ENCODE assay signal across 15 cellular contexts in the genomic region with DNA sequence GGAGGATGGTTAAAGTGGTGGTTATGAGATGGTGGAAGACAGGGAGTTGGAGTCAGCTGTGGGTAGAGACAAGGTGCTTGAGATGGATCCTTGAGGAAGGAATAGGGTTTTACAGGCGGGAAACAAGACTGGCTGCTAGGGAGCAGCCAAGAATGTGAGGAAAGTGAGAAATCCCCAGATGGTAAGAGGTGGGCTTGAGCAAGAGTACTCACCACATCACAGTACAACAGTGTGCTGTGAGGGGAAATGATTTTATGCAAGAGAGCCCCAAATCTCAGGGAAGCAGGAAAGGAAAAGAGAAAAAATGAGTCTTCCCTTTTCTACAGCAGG. TPM values are rescaled to one million over a fixed set of nuclear protein-coding genes. Genes with fewer than 3 reads are reported as not detected.
DNase-seq lines count a peak whose midpoint lies in the region; ATAC-seq, FAIRE-seq and TF ChIP-seq lines count a peak whose summit lies in the region.
"Had no signal": no experiment of that assay in that cellular context is flagged by ENCODE, and none has a peak within 500 bp of the region (broad histone marks: within the 10 kb centered on the region; RNA-seq: fewer than 3 reads in every experiment).

No MANE protein-coding gene starts in this region.

- no peaks in the 10 kb centered on the region for H3K27me3 Mint-ChIP-seq in activated CD4-positive, alpha-beta T cell treated with anti-CD3 and anti-CD28 coated beads, Interleukin-2, amount 10 ng/mL, durations not matched to agents 24 days and 14 days
- no peaks in the 10 kb centered on the region for H3K27me3 Mint-ChIP-seq in activated CD4-positive, alpha-beta memory T cell treated with anti-CD3 and anti-CD28 coated beads for 36 hours
- H3K27me3 Mint-ChIP-seq in stimulated activated memory B cell treated with anti-CD40 and anti-IgM and Interleukin-4, amounts not matched to agents 10 μg/mL and 1 μg/mL and 100 μg/mL, for 72 hours = no peaks in the 10 kb centered on the region

- TF ChIP-seq CTCF in esophagus muscularis mucosa (IDR thresholded peaks at IDR 0.05) = no peak

- H3K4me3 Mint-ChIP-seq in activated CD4-positive, alpha-beta T cell treated with anti-CD3 and anti-CD28 coated beads, Interleukin-2, amount 10 ng/mL, durations not matched to agents 24 days and 14 days = peak overlapping the region; percentile 14
- H3K4me3 Mint-ChIP-seq in activated CD4-positive, alpha-beta memory T cell treated with anti-CD3 and anti-CD28 coated beads for 36 hours = peak overlapping the region; percentile 20
- H3K4me3 Mint-ChIP-seq in stimulated activated memory B cell treated with anti-CD40 and anti-IgM and Interleukin-4, amounts not matched to agents 10 μg/mL and 1 μg/mL and 100 μg/mL, for 72 hours = peak overlapping the region; percentile 25

- H3K4me3 ChIP-seq in esophagus muscularis mucosa = no peak overlapping the region
- H3K4me3 ChIP-seq: A549, cardiac muscle cell had no signal

- H3K36me3 ChIP-seq in esophagus muscularis mucosa = peaks cover 6 to 52% (median 50%) of the 10 kb centered on the region in 4 donors

- no peak for FAIRE-seq in RCC 7860 (lab: Jason Lieb, UNC)
- FAIRE-seq: A549 had no signal

- no peaks in the 10 kb centered on the region for H3K9me3 ChIP-seq in esophagus muscularis mucosa
- H3K9me3 ChIP-seq: A549 had no signal

- peak overlapping the region; percentile 91 to 95 (median 93) for H3K27ac ChIP-seq in esophagus muscularis mucosa (replicated peaks in 1 of 4)

- peaks cover 80 to 97% (median 94%) of the 10 kb centered on the region in 4 donors for H3K4me1 ChIP-seq in esophagus muscularis mucosa

- H3K36me3 Mint-ChIP-seq in activated CD4-positive, alpha-beta T cell treated with anti-CD3 and anti-CD28 coated beads, Interleukin-2, amount 10 ng/mL, durations not matched to agents 24 days and 14 days (ENCODE audit: low read depth) = peaks cover 45% of the 10 kb centered on the region
- H3K36me3 Mint-ChIP-seq in activated CD4-positive, alpha-beta memory T cell treated with anti-CD3 and anti-CD28 coated beads for 36 hours = peaks cover 18% of the 10 kb centered on the region
- H3K36me3 Mint-ChIP-seq in stimulated activated memory B cell treated with anti-CD40 and anti-IgM and Interleukin-4, amounts not matched to agents 10 μg/mL and 1 μg/mL and 100 μg/mL, for 72 hours = peaks cover 47% of the 10 kb centered on the region

- CTCF ChIA-PET in activated CD4-positive, alpha-beta memory T cell treated with anti-CD3 and anti-CD28 coated beads for 36 hours (lab: Charles Lee) = interaction anchor here (1.2 to 2.2 kb wide), 4 partner anchors 8 to 63 kb away, joined by 3 to 12 read pairs (median 6); partner anchors contain the start of genes C12orf57 and RNU7-1

- 91% methylated on average over 1 of the region's 1 CpG for WGBS in esophagus muscularis mucosa

- peaks cover 55% of the 10 kb centered on the region for H3K4me1 Mint-ChIP-seq in activated CD4-positive, alpha-beta T cell treated with anti-CD3 and anti-CD28 coated beads, Interleukin-2, amount 10 ng/mL, durations not matched to agents 24 days and 14 days
- H3K4me1 Mint-ChIP-seq in activated CD4-positive, alpha-beta memory T cell treated with anti-CD3 and anti-CD28 coated beads for 36 hours (ENCODE audit: low read depth) = peaks cover 56% of the 10 kb centered on the region
- H3K4me1 Mint-ChIP-seq in stimulated activated memory B cell treated with anti-CD40 and anti-IgM and Interleukin-4, amounts not matched to agents 10 μg/mL and 1 μg/mL and 100 μg/mL, for 72 hours = peaks cover 66% of the 10 kb centered on the region

- no peak for DNase-seq in activated CD4-positive, alpha-beta T cell treated with anti-CD3 and anti-CD28 coated beads, Interleukin-2, amount 10 ng/mL, durations not matched to agents 24 days and 14 days
- DNase-seq in activated CD4-positive, alpha-beta T cell treated with anti-CD3 and anti-CD28 coated beads, Interleukin-2, amount 50 U/mL, for 4 hours = no peak
- DNase-seq in activated CD4-positive, alpha-beta memory T cell treated with anti-CD3 and anti-CD28 coated beads for 36 hours = no peak
- no peak for DNase-seq in esophagus muscularis mucosa (ENCODE audit: extremely low spot score)
- DNase-seq in HK-2 (ENCODE audit: unreplicated experiment) = no peak
- DNase-seq in RCC 7860 (ENCODE audit: low spot score) = no peak
- DNase-seq in left colon = no peak
- DNase-seq: head of caudate nucleus; Right ventricle myocardium superior; stimulated activated CD4-positive, alpha-beta T cell treated with anti-CD3 and anti-CD28 coated beads, Interleukin-12 subunit alpha, Interleukin-12 subunit beta, amount 100 ng/mL, for 4 hours had no signal

- no peak for TF ChIP-seq POLR2A in esophagus muscularis mucosa (IDR thresholded peaks at IDR 0.05; ENCODE audit: low read depth)

- POLR2A ChIA-PET in activated CD4-positive, alpha-beta memory T cell treated with anti-CD3 and anti-CD28 coated beads for 36 hours (lab: Charles Lee) = interaction anchor here (1.5 to 3.1 kb wide), 2 partner anchors 9 to 10 kb away, joined by 9 to 33 read pairs; partner anchors contain the start of genes C12orf57 and RNU7-1

- H3K27ac Mint-ChIP-seq in activated CD4-positive, alpha-beta T cell treated with anti-CD3 and anti-CD28 coated beads, Interleukin-2, amount 10 ng/mL, durations not matched to agents 24 days and 14 days = peak overlapping the region; percentile 99
- peak overlapping the region; percentile 46 for H3K27ac Mint-ChIP-seq in activated CD4-positive, alpha-beta memory T cell treated with anti-CD3 and anti-CD28 coated beads for 36 hours
- peak overlapping the region; percentile 65 for H3K27ac Mint-ChIP-seq in stimulated activated memory B cell treated with anti-CD40 and anti-IgM and Interleukin-4, amounts not matched to agents 10 μg/mL and 1 μg/mL and 100 μg/mL, for 72 hours

- intact Hi-C loops in activated CD4-positive, alpha-beta T cell treated with anti-CD3 and anti-CD28 coated beads, Interleukin-2, amount 10 ng/mL, durations not matched to agents 24 days and 14 days (cut with micrococcal nuclease) = loop anchor here (5.0 kb wide), 1 partner anchor 63 kb away; the partner anchor contains the start of gene SPSB2
- intact Hi-C loops in activated CD4-positive, alpha-beta memory T cell treated with anti-CD3 and anti-CD28 coated beads for 36 hours (cut with micrococcal nuclease) = no loop called here
- intact Hi-C loops in esophagus muscularis mucosa (cut with DNase I) = no loop called here
- intact Hi-C loops in left colon (cut with DNase I, micrococcal nuclease) = no loop called here

- no peaks in the 10 kb centered on the region for H3K9me3 Mint-ChIP-seq in activated CD4-positive, alpha-beta T cell treated with anti-CD3 and anti-CD28 coated beads, Interleukin-2, amount 10 ng/mL, durations not matched to agents 24 days and 14 days
- H3K9me3 Mint-ChIP-seq in activated CD4-positive, alpha-beta memory T cell treated with anti-CD3 and anti-CD28 coated beads for 36 hours = no peaks in the 10 kb centered on the region
- H3K9me3 Mint-ChIP-seq in stimulated activated memory B cell treated with anti-CD40 and anti-IgM and Interleukin-4, amounts not matched to agents 10 μg/mL and 1 μg/mL and 100 μg/mL, for 72 hours = no peaks in the 10 kb centered on the region

- no peaks in the 10 kb centered on the region for H3K27me3 ChIP-seq in esophagus muscularis mucosa
- H3K27me3 ChIP-seq: cardiac muscle cell had no signal

- ATAC-seq in stimulated activated memory B cell treated with anti-CD40 and anti-IgM and Interleukin-4, amounts not matched to agents 10 μg/mL and 1 μg/mL and 100 μg/mL, for 72 hours = no peak
- no peak for ATAC-seq in left colon
- ATAC-seq: A549 had no signal

- no peak for TF ChIP-seq EP300 in esophagus muscularis mucosa (IDR thresholded peaks at IDR 0.05)

RNA-seq across cellular contexts. Expression of gene ATN1, which starts 7.4 kb away (rescaled TPM):
- 61.6 and 66.8 TPM in 2 replicates for total RNA-seq in activated CD4-positive, alpha-beta T cell treated with anti-CD3 and anti-CD28 coated beads, Interleukin-2, amount 10 ng/mL, durations not matched to agents 24 days and 14 days
- total RNA-seq in activated CD4-positive, alpha-beta memory T cell treated with anti-CD3 and anti-CD28 coated beads for 36 hours = 10 to 100 TPM; 34.8 to 37.8 TPM
- total RNA-seq in esophagus muscularis mucosa (100 to 1,000 TPM in 2 of 4 donors, 10 to 100 TPM in 2; 72.2 to 163 (median 92.4) TPM), left colon (10 to 100 TPM; 64.6 to 78.9 TPM)

RNA-seq across cellular contexts. Expression of gene RNU7-1, which starts 8.4 kb away (rescaled TPM):
- not detected in 2 replicates for total RNA-seq in activated CD4-positive, alpha-beta T cell treated with anti-CD3 and anti-CD28 coated beads, Interleukin-2, amount 10 ng/mL, durations not matched to agents 24 days and 14 days
- not detected for total RNA-seq in activated CD4-positive, alpha-beta memory T cell treated with anti-CD3 and anti-CD28 coated beads for 36 hours
- total RNA-seq in esophagus muscularis mucosa = not detected
- total RNA-seq in left colon = not detected
- total RNA-seq: cardiac muscle cell, M059J, mononuclear cell, Right ventricle myocardium superior had no signal

RNA-seq across cellular contexts. Expression of gene C12orf57, which starts 8.6 kb away (rescaled TPM):
- 168 and 174 TPM in 2 replicates for total RNA-seq in activated CD4-positive, alpha-beta T cell treated with anti-CD3 and anti-CD28 coated beads, Interleukin-2, amount 10 ng/mL, durations not matched to agents 24 days and 14 days
- 100 to 1,000 TPM; 257 to 272 TPM for total RNA-seq in activated CD4-positive, alpha-beta memory T cell treated with anti-CD3 and anti-CD28 coated beads for 36 hours
- total RNA-seq in esophagus muscularis mucosa (100 to 1,000 TPM; 307 to 437 (median 325) TPM), left colon (100 to 1,000 TPM; 151 to 168 TPM)

RNA-seq across cellular contexts. Expression of gene PTPN6, which starts 16.0 kb away (rescaled TPM):
- total RNA-seq in activated CD4-positive, alpha-beta T cell treated with anti-CD3 and anti-CD28 coated beads, Interleukin-2, amount 10 ng/mL, durations not matched to agents 24 days and 14 days = 349 and 355 TPM in 2 replicates
- 100 to 1,000 TPM; 321 to 324 TPM for total RNA-seq in activated CD4-positive, alpha-beta memory T cell treated with anti-CD3 and anti-CD28 coated beads for 36 hours
- total RNA-seq in esophagus muscularis mucosa (10 to 100 TPM in 3 of 4 donors, 1 to 10 TPM in 1; 9.1 to 16.9 (median 13.3) TPM), left colon (10 to 100 TPM; 40.0 to 43.9 TPM)

RNA-seq across cellular contexts. Expression of gene ENO2, which starts 20.8 kb away (rescaled TPM):
- total RNA-seq in activated CD4-positive, alpha-beta T cell treated with anti-CD3 and anti-CD28 coated beads, Interleukin-2, amount 10 ng/mL, durations not matched to agents 24 days and 14 days = 202 and 206 TPM in 2 replicates
- 100 to 1,000 TPM; 185 to 193 TPM for total RNA-seq in activated CD4-positive, alpha-beta memory T cell treated with anti-CD3 and anti-CD28 coated beads for 36 hours
- total RNA-seq in esophagus muscularis mucosa (10 to 100 TPM; 28.7 to 49.7 (median 40.0) TPM), left colon (10 to 100 TPM in 1 of 2 donors, 1 to 10 TPM in 1; 3.1 to 10.9 TPM)

Comparison
In these comparisons a context has a peak if more than half of its experiments do, and no peak if none do; other contexts are left out.
1. H3K27ac Mint-ChIP-seq: peak in every context shown above with its lines; median percentile 99 in activated CD4-positive, alpha-beta T cell treated with anti-CD3 and anti-CD28 coated beads, Interleukin-2, amount 10 ng/mL, durations not matched to agents 24 days and 14 days; 65 in stimulated activated memory B cell treated with anti-CD40 and anti-IgM and Interleukin-4, amounts not matched to agents 10 μg/mL and 1 μg/mL and 100 μg/mL, for 72 hours; 46 in activated CD4-positive, alpha-beta memory T cell treated with anti-CD3 and anti-CD28 coated beads for 36 hours.